ENCODE assay signal across 17 cellular contexts in the genomic region with DNA sequence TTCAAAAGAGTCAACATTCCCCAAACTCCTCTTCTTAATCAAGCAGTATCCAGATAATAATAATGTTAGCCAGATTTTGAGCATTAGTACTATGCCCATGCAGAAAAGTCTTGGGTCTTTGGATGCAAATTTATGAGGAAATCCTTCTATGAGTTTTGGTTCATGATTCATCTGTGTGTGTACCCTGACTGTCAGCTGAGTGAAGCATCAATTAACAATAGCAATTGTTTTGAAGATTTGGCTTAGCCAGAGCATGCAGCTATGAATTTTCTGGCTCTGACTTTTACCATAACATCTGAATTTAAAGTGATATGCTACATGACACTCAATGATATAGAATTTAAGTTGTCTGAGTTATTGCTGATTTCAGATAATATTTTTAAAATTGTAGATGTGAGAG.
"Had no signal": no experiment of that assay in that cellular context is flagged by ENCODE, and none has a peak within 500 bp of the region (broad histone marks: within the 10 kb centered on the region; RNA-seq: fewer than 3 reads in every experiment).

No MANE protein-coding gene starts in this region.

- H3K27ac Mint-ChIP-seq: activated B cell treated with CpG ODN at 0.5 μM for 24 hours; activated naive CD8-positive, alpha-beta T cell treated with anti-CD3 and anti-CD28 coated beads, Interleukin-2, amount 10 ng/mL, durations not matched to agents 7 days and 5 days; activated T-cell treated with anti-CD3 and anti-CD28 coated beads, Interleukin-2, amount 50 U/mL, for 24 hours; endodermal cell; nephron progenitor cell; T-helper 1 cell treated with Interleukin-12 subunit alpha and Interleukin-12 subunit beta and Interleukin-4 antibody, amounts not matched to agents 30 μg/mL and 1 μg/mL, for 36 hours had no signal

- H3K36me3 Mint-ChIP-seq: activated naive CD8-positive, alpha-beta T cell treated with anti-CD3 and anti-CD28 coated beads, Interleukin-2, amount 10 ng/mL, durations not matched to agents 7 days and 5 days had no signal

- H3K36me3 ChIP-seq: ascending aorta, transverse colon had no signal

- H3K4me1 Mint-ChIP-seq: activated B cell treated with CpG ODN at 0.5 μM for 24 hours; activated naive CD8-positive, alpha-beta T cell treated with anti-CD3 and anti-CD28 coated beads, Interleukin-2, amount 10 ng/mL, durations not matched to agents 7 days and 5 days; nephron progenitor cell had no signal

- DNase-seq: activated B cell treated with CpG ODN at 0.5 μM for 24 hours; activated CD4-positive, alpha-beta T cell treated with anti-CD3 and anti-CD28 coated beads, Interleukin-2, amount 50 U/mL, for 1 hour; activated gamma-delta T cell; activated naive CD8-positive, alpha-beta T cell treated with anti-CD3 and anti-CD28 coated beads, Interleukin-2, amount 10 ng/mL, durations not matched to agents 7 days and 5 days; activated T-cell treated with anti-CD3 and anti-CD28 coated beads, Interleukin-2, amount 50 U/mL, for 24 hours; central memory CD4-positive, alpha-beta T cell; endodermal cell; foreskin fibroblast; mesendoderm; nephron progenitor cell; retina; SHP77; transverse colon had no signal

- H3K27ac ChIP-seq: ascending aorta, coronary artery, skin epidermis, transverse colon had no signal

- H3K4me3 Mint-ChIP-seq: activated B cell treated with CpG ODN at 0.5 μM for 24 hours; activated naive CD8-positive, alpha-beta T cell treated with anti-CD3 and anti-CD28 coated beads, Interleukin-2, amount 10 ng/mL, durations not matched to agents 7 days and 5 days; activated T-cell treated with anti-CD3 and anti-CD28 coated beads, Interleukin-2, amount 50 U/mL, for 24 hours; endodermal cell; nephron progenitor cell; T-helper 1 cell treated with Interleukin-12 subunit alpha and Interleukin-12 subunit beta and Interleukin-4 antibody, amounts not matched to agents 30 μg/mL and 1 μg/mL, for 36 hours had no signal

- H3K27me3 Mint-ChIP-seq: activated B cell treated with CpG ODN at 0.5 μM for 24 hours; activated naive CD8-positive, alpha-beta T cell treated with anti-CD3 and anti-CD28 coated beads, Interleukin-2, amount 10 ng/mL, durations not matched to agents 7 days and 5 days had no signal

- H3K4me1 ChIP-seq: ascending aorta, transverse colon had no signal

- H3K27me3 ChIP-seq: ascending aorta, transverse colon had no signal

- H3K4me3 ChIP-seq: ascending aorta, coronary artery, skin epidermis, transverse colon had no signal

- H3K9me3 ChIP-seq: ascending aorta, transverse colon had no signal

- H3K9me3 Mint-ChIP-seq: activated B cell treated with CpG ODN at 0.5 μM for 24 hours; activated naive CD8-positive, alpha-beta T cell treated with anti-CD3 and anti-CD28 coated beads, Interleukin-2, amount 10 ng/mL, durations not matched to agents 7 days and 5 days; activated T-cell treated with anti-CD3 and anti-CD28 coated beads, Interleukin-2, amount 50 U/mL, for 24 hours; endodermal cell; nephron progenitor cell; T-helper 1 cell treated with Interleukin-12 subunit alpha and Interleukin-12 subunit beta and Interleukin-4 antibody, amounts not matched to agents 30 μg/mL and 1 μg/mL, for 36 hours had no signal
